ENCODE assay signal across 16 cellular contexts in genomic region chr12:90801776-90802175, GRCh38.
DNase-seq lines count a peak whose midpoint lies in the region; ATAC-seq, FAIRE-seq and TF ChIP-seq lines count a peak whose summit lies in the region.
"Had no signal": no experiment of that assay in that cellular context is flagged by ENCODE, and none has a peak within 500 bp of the region (broad histone marks: within the 10 kb centered on the region; RNA-seq: fewer than 3 reads in every experiment).

No MANE protein-coding gene starts in this region.

- H3K79me2 ChIP-seq in astrocyte (ENCODE audit: insufficient read depth, low read length) = no peaks in the 10 kb centered on the region

- H3K9me3 Mint-ChIP-seq in astrocyte (ENCODE audit: unreplicated experiment) = peaks cover 3% of the 10 kb centered on the region
- H3K9me3 Mint-ChIP-seq in stimulated activated naive CD8-positive, alpha-beta T cell treated with anti-CD3 and anti-CD28 coated beads, Interleukin-15, amount 100 ng/mL, for 72 hours = no peaks in the 10 kb centered on the region
- H3K9me3 Mint-ChIP-seq: activated naive CD4-positive, alpha-beta T cell treated with anti-CD3 and anti-CD28 coated beads, Interleukin-2, amount 10 ng/mL, durations not matched to agents 7 days and 5 days had no signal

- H3K9ac ChIP-seq in astrocyte (ENCODE audit: low read length) = no peak overlapping the region

- H2AFZ ChIP-seq in astrocyte (ENCODE audit: low read depth, low read length) = peak overlapping the region; percentile 3

- DNase-seq in AG08395 (ENCODE audit: low spot score) (peak; percentile 59), HT1080 (ENCODE audit: low read depth) (peak; percentile 67), astrocyte (ENCODE audit: low read depth) (peak; percentile 68), iris pigment epithelial cell (ENCODE audit: low read depth) (peak; percentile 16), NCI-H1436 (lab: John Stamatoyannopoulos, UW) (no peak)
- DNase-seq in stimulated activated CD4-positive, alpha-beta T cell treated with anti-CD3 and anti-CD28 coated beads, Interleukin-2, amount 100 ng/mL, for 48 hours = no peak
- no peak for DNase-seq in stimulated activated naive CD8-positive, alpha-beta T cell treated with anti-CD3 and anti-CD28 coated beads, Interleukin-15, amount 100 ng/mL, for 72 hours
- DNase-seq: activated CD8-positive, alpha-beta memory T cell treated with anti-CD3 and anti-CD28 coated beads, Interleukin-2, amount 10 ng/mL, durations not matched to agents 7 days and 5 days; activated naive CD4-positive, alpha-beta T cell treated with anti-CD3 and anti-CD28 coated beads, Interleukin-2, amount 10 ng/mL, durations not matched to agents 7 days and 5 days; cerebellar nuclear complex; erythroblast; occipital lobe; spleen; testis had no signal

- no peak overlapping the region for H3K4me3 ChIP-seq in astrocyte (ENCODE audit: insufficient read depth, low read depth, low read length)
- H3K4me3 ChIP-seq: spleen, testis had no signal

- H3K9me3 ChIP-seq in astrocyte (ENCODE audit: insufficient read depth, low read depth, low read length) = no peaks in the 10 kb centered on the region
- H3K9me3 ChIP-seq: testis had no signal

- no peaks in the 10 kb centered on the region for H3K27me3 ChIP-seq in astrocyte (ENCODE audit: insufficient read depth, low read length)
- H3K27me3 ChIP-seq: spleen, testis had no signal

- no peak overlapping the region for H3K4me3 Mint-ChIP-seq in astrocyte (ENCODE audit: unreplicated experiment)
- H3K4me3 Mint-ChIP-seq in stimulated activated naive CD8-positive, alpha-beta T cell treated with anti-CD3 and anti-CD28 coated beads, Interleukin-15, amount 100 ng/mL, for 72 hours = no peak overlapping the region
- H3K4me3 Mint-ChIP-seq: activated CD8-positive, alpha-beta memory T cell treated with anti-CD3 and anti-CD28 coated beads, Interleukin-2, amount 10 ng/mL, durations not matched to agents 7 days and 5 days; activated naive CD4-positive, alpha-beta T cell treated with anti-CD3 and anti-CD28 coated beads, Interleukin-2, amount 10 ng/mL, durations not matched to agents 7 days and 5 days had no signal

- no peaks in the 10 kb centered on the region for H3K27me3 Mint-ChIP-seq in astrocyte (ENCODE audit: low read depth, unreplicated experiment)
- H3K27me3 Mint-ChIP-seq in stimulated activated naive CD8-positive, alpha-beta T cell treated with anti-CD3 and anti-CD28 coated beads, Interleukin-15, amount 100 ng/mL, for 72 hours = no peaks in the 10 kb centered on the region
- H3K27me3 Mint-ChIP-seq: activated CD8-positive, alpha-beta memory T cell treated with anti-CD3 and anti-CD28 coated beads, Interleukin-2, amount 10 ng/mL, durations not matched to agents 7 days and 5 days; activated naive CD4-positive, alpha-beta T cell treated with anti-CD3 and anti-CD28 coated beads, Interleukin-2, amount 10 ng/mL, durations not matched to agents 7 days and 5 days had no signal

- no peak for FAIRE-seq in astrocyte (lab: Jason Lieb, UNC)
- FAIRE-seq: GM12891 had no signal

- no peaks in the 10 kb centered on the region for H4K20me1 ChIP-seq in astrocyte (ENCODE audit: insufficient read depth, low read length)

- H3K4me1 ChIP-seq in astrocyte (ENCODE audit: insufficient read depth, low read length) = peaks cover 5% of the 10 kb centered on the region
- H3K4me1 ChIP-seq: spleen, testis had no signal

- no peak overlapping the region for H3K4me2 ChIP-seq in astrocyte (ENCODE audit: low read length)

- no peak for ATAC-seq in stimulated activated naive CD8-positive, alpha-beta T cell treated with anti-CD3 and anti-CD28 coated beads, Interleukin-15, amount 100 ng/mL, for 72 hours
- no peak for ATAC-seq in HG02571 (IDR thresholded peaks at IDR 0.05; ENCODE audit: unreplicated experiment)
- ATAC-seq: activated CD8-positive, alpha-beta memory T cell treated with anti-CD3 and anti-CD28 coated beads, Interleukin-2, amount 10 ng/mL, durations not matched to agents 7 days and 5 days had no signal

- no peak for TF ChIP-seq CTCF in astrocyte (IDR thresholded peaks at IDR 0.05; ENCODE audit: insufficient read depth, low read depth, low read length)

- H3K27ac ChIP-seq in astrocyte (ENCODE audit: low read depth, low read length) = peak overlapping the region; percentile 6
- H3K27ac ChIP-seq: spleen, testis had no signal

- H3K27ac Mint-ChIP-seq in astrocyte (ENCODE audit: unreplicated experiment) = no peak overlapping the region
- H3K27ac Mint-ChIP-seq in stimulated activated naive CD8-positive, alpha-beta T cell treated with anti-CD3 and anti-CD28 coated beads, Interleukin-15, amount 100 ng/mL, for 72 hours = no peak overlapping the region
- H3K27ac Mint-ChIP-seq: activated CD8-positive, alpha-beta memory T cell treated with anti-CD3 and anti-CD28 coated beads, Interleukin-2, amount 10 ng/mL, durations not matched to agents 7 days and 5 days; activated naive CD4-positive, alpha-beta T cell treated with anti-CD3 and anti-CD28 coated beads, Interleukin-2, amount 10 ng/mL, durations not matched to agents 7 days and 5 days had no signal

- no peaks in the 10 kb centered on the region for H3K36me3 Mint-ChIP-seq in astrocyte (ENCODE audit: low read depth, unreplicated experiment)
- H3K36me3 Mint-ChIP-seq: activated CD8-positive, alpha-beta memory T cell treated with anti-CD3 and anti-CD28 coated beads, Interleukin-2, amount 10 ng/mL, durations not matched to agents 7 days and 5 days; activated naive CD4-positive, alpha-beta T cell treated with anti-CD3 and anti-CD28 coated beads, Interleukin-2, amount 10 ng/mL, durations not matched to agents 7 days and 5 days had no signal

- no peaks in the 10 kb centered on the region for H3K36me3 ChIP-seq in astrocyte (ENCODE audit: insufficient read depth, low read length)
- H3K36me3 ChIP-seq: spleen had no signal

- peaks cover 3% of the 10 kb centered on the region for H3K4me1 Mint-ChIP-seq in astrocyte (ENCODE audit: low read depth, unreplicated experiment)
- no peaks in the 10 kb centered on the region for H3K4me1 Mint-ChIP-seq in stimulated activated naive CD8-positive, alpha-beta T cell treated with anti-CD3 and anti-CD28 coated beads, Interleukin-15, amount 100 ng/mL, for 72 hours
- H3K4me1 Mint-ChIP-seq: activated CD8-positive, alpha-beta memory T cell treated with anti-CD3 and anti-CD28 coated beads, Interleukin-2, amount 10 ng/mL, durations not matched to agents 7 days and 5 days; activated naive CD4-positive, alpha-beta T cell treated with anti-CD3 and anti-CD28 coated beads, Interleukin-2, amount 10 ng/mL, durations not matched to agents 7 days and 5 days had no signal

Comparison
In these comparisons a context has a peak if more than half of its experiments do, and no peak if none do; other contexts are left out.
1. DNase-seq: peak in AG08395 (single experiment), HT1080 (single experiment), astrocyte (single experiment) and iris pigment epithelial cell (single experiment); none in NCI-H1436 (single experiment), stimulated activated CD4-positive, alpha-beta T cell treated with anti-CD3 and anti-CD28 coated beads, Interleukin-2, amount 100 ng/mL, for 48 hours (0 of 2) and stimulated activated naive CD8-positive, alpha-beta T cell treated with anti-CD3 and anti-CD28 coated beads, Interleukin-15, amount 100 ng/mL, for 72 hours (0 of 2).